ENCODE assay signal across 1 cellular context in the genomic region with DNA sequence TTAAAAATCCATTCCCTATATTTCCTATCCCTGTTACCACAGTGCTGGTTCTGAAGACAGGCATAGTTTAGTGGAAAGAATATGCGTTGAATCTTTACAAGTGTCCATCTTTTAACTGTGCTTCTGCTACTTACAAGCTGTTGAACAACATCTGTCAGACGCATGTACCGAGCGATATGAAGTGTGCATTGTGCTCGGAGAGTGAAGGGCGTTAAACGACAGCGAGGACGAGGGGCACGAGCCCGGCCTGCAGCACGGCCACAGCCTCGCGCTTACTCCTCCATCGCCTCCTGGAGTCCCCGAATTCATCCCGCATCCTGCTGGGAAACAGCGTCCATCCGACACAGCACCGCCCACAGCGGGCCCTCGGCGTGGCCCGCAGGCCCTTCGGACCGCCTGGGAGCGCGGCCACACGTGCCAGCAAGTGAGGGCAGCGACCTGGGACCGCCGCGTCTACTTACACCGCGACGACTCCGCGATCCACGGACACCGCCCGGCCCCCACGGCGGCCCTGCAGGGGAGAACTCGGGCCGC.
TF ChIP-seq lines count a peak whose summit lies in the region.

No MANE protein-coding gene starts in this region.

TF ChIP-seq in HCT116, 20 proteins besides CTCF, POLR2A, EP300 and RAD21 (continued from another document):
- TF ChIP-seq, protein P1, sequence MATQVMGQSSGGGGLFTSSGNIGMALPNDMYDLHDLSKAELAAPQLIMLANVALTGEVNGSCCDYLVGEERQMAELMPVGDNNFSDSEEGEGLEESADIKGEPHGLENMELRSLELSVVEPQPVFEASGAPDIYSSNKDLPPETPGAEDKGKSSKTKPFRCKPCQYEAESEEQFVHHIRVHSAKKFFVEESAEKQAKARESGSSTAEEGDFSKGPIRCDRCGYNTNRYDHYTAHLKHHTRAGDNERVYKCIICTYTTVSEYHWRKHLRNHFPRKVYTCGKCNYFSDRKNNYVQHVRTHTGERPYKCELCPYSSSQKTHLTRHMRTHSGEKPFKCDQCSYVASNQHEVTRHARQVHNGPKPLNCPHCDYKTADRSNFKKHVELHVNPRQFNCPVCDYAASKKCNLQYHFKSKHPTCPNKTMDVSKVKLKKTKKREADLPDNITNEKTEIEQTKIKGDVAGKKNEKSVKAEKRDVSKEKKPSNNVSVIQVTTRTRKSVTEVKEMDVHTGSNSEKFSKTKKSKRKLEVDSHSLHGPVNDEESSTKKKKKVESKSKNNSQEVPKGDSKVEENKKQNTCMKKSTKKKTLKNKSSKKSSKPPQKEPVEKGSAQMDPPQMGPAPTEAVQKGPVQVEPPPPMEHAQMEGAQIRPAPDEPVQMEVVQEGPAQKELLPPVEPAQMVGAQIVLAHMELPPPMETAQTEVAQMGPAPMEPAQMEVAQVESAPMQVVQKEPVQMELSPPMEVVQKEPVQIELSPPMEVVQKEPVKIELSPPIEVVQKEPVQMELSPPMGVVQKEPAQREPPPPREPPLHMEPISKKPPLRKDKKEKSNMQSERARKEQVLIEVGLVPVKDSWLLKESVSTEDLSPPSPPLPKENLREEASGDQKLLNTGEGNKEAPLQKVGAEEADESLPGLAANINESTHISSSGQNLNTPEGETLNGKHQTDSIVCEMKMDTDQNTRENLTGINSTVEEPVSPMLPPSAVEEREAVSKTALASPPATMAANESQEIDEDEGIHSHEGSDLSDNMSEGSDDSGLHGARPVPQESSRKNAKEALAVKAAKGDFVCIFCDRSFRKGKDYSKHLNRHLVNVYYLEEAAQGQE (IDR thresholded peaks at IDR 0.05; ENCODE audit: low read depth), result no peak
- TF ChIP-seq JUND (IDR thresholded peaks at IDR 0.05), result no peak
- no peak for TF ChIP-seq ZFX (IDR thresholded peaks at IDR 0.05)
- no peak for TF ChIP-seq EGR1 (IDR thresholded peaks at IDR 0.05; ENCODE audit: low read depth)
- no peak for TF ChIP-seq TCF7L2 (IDR thresholded peaks at IDR 0.05; ENCODE audit: borderline replicate concordance, extremely low read depth, insufficient read depth, insufficient read length)
- no peak for TF ChIP-seq SP1 (IDR thresholded peaks at IDR 0.05; ENCODE audit: low read depth)
- TF ChIP-seq SIN3A (IDR thresholded peaks at IDR 0.05; ENCODE audit: low read depth), result no peak
- TF ChIP-seq, protein P2, sequence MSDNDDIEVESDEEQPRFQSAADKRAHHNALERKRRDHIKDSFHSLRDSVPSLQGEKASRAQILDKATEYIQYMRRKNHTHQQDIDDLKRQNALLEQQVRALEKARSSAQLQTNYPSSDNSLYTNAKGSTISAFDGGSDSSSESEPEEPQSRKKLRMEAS (IDR thresholded peaks at IDR 0.05), result no peak
- TF ChIP-seq YY1 (IDR thresholded peaks at IDR 0.05; ENCODE audit: extremely low read depth, insufficient replicate concordance, low read depth, low read length), result no peak
- no peak for TF ChIP-seq CBX3 (IDR thresholded peaks at IDR 0.05; ENCODE audit: low read depth)
- TF ChIP-seq ELF1 (IDR thresholded peaks at IDR 0.05; ENCODE audit: borderline replicate concordance, low read depth), result no peak
- TF ChIP-seq ZNF274 (IDR thresholded peaks at IDR 0.05; ENCODE audit: low read depth, low read length), result no peak
